In genomic region chr3:51900043-51900442, GRCh38 we compare ENCODE assay signal across 6 cellular contexts. TPM values are rescaled to one million over a fixed set of nuclear protein-coding genes. Genes with fewer than 3 reads are reported as not detected.
"Had no signal": no experiment of that assay in that cellular context is flagged by ENCODE, and none has a peak within 500 bp of the region (broad histone marks: within the 10 kb centered on the region; RNA-seq: fewer than 3 reads in every experiment).

No MANE protein-coding gene starts in this region.

RNA-seq across cellular contexts. Expression of gene IQCF1, which starts 3.1 kb away (rescaled TPM):
- total RNA-seq: M059J, NCI-H460, Peyer's patch, Right ventricle myocardium superior, SJSA1 had no signal

RNA-seq across cellular contexts. Expression of gene IQCF5, which starts 24.6 kb away (rescaled TPM):
- total RNA-seq: M059J, NCI-H460, PC-3, Peyer's patch, Right ventricle myocardium superior, SJSA1 had no signal

RNA-seq across cellular contexts. Expression of gene IQCF2, which starts 38.6 kb away (rescaled TPM):
- total RNA-seq: M059J, NCI-H460, PC-3, Peyer's patch, Right ventricle myocardium superior, SJSA1 had no signal
